Comparison of ENCODE assay signal across 1 cellular context in the genomic region with DNA sequence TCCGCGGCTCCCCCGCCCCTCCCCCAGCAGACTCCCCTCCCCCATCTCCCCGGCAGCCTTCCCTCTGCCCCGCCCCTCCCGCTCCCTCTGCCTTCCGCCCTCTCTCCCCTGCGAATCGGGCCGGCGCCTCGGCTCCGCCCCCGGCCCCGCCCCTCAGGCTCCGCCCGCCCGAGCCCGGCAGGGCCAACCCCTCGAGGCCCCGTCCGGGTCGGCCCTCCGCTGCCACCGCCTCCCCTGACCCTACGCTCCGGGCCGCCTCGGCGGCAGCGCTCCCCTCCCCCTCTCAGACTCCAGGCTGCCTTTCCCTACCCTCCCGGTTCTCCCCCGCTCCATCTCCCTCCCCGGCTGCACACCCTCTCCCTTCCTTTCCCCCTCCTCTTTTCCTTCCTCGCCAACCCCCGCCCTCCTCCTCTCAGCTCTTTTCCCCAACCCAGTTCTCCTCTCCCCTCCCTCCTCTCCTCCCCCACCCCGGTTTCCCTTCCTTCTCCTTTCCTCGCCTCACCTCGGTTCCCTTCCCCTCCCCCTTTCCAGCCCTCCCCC.
TF ChIP-seq lines count a peak whose summit lies in the region.

No MANE protein-coding gene starts in this region.

TF ChIP-seq in K562, 482 proteins besides CTCF, POLR2A, EP300 and RAD21 (continued from another document and continues in another):
- TF ChIP-seq, protein P1, sequence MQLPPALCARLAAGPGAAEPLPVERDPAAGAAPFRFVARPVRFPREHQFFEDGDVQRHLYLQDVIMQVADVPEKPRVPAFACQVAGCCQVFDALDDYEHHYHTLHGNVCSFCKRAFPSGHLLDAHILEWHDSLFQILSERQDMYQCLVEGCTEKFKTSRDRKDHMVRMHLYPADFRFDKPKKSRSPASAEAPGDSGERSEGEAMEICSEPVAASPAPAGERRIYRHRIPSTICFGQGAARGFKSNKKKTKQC (CRISPR knock-in tag; IDR thresholded peaks at IDR 0.05), result no peak
- TF ChIP-seq CEBPB (tag; IDR thresholded peaks at IDR 0.05) (no peak), MCM5 (IDR thresholded peaks at IDR 0.05; ENCODE audit: low read depth) (no peak), SP1 (CRISPR knock-in tag; IDR thresholded peaks at IDR 0.05) (peak; percentile 83), HDAC2 (IDR thresholded peaks at IDR 0.05) (no peak; the same call in 1 of the 2 replicates), KAT7 (CRISPR knock-in tag; IDR thresholded peaks at IDR 0.05; ENCODE audit: borderline replicate concordance) (no peak), TCF7L2 (IDR thresholded peaks at IDR 0.05; ENCODE audit: low read depth, low read length) (no peak), ZNF316 (IDR thresholded peaks at IDR 0.05) (0 out of 2 replicates have a peak, but pooled peaks have one; percentile 12), ATF7 (IDR thresholded peaks at IDR 0.05) (peak; percentile 46; the same call in 1 of the 2 replicates), BMI1 (IDR thresholded peaks at IDR 0.05; ENCODE audit: low read length) (no peak), BHLHE40 (IDR thresholded peaks at IDR 0.05; ENCODE audit: low read length) (no peak; the same call in none of the 2 replicates), TEAD4 (IDR thresholded peaks at IDR 0.05; ENCODE audit: low read length) (peak; percentile 16; the same call in 1 of the 2 replicates), TEAD4 (CRISPR knock-in tag; IDR thresholded peaks at IDR 0.05; ENCODE audit: borderline replicate concordance) (no peak), ELF4 (CRISPR knock-in tag; IDR thresholded peaks at IDR 0.05) (no peak), ZNF695 (CRISPR knock-in tag; IDR thresholded peaks at IDR 0.05) (no peak), MYC (IDR thresholded peaks at IDR 0.05; ENCODE audit: low read depth, low read length) (peak; percentile 73; the same call in 1 of the 2 replicates), MYC (CRISPR knock-in tag; IDR thresholded peaks at IDR 0.05; ENCODE audit: borderline replicate concordance, low read depth) (no peak), HNRNPUL1 (IDR thresholded peaks at IDR 0.05; ENCODE audit: low read length) (no peak), JUND (IDR thresholded peaks at IDR 0.05; ENCODE audit: borderline replicate concordance, low read depth, low read length) (no peak; the same call in none of the 2 replicates), JUND (tag; IDR thresholded peaks at IDR 0.05; ENCODE audit: borderline replicate concordance, low read depth, low read length) (no peak), IFI16 (CRISPR knock-in tag; IDR thresholded peaks at IDR 0.05) (no peak), LCOR (CRISPR knock-in tag; IDR thresholded peaks at IDR 0.05) (no peak), SNIP1 (IDR thresholded peaks at IDR 0.05; ENCODE audit: low read depth) (peak; percentile 46; the same call in 1 of the 2 replicates), DACH1 (IDR thresholded peaks at IDR 0.05; ENCODE audit: partially characterized antibody) (peak; percentile 33), POLR2H (tag; IDR thresholded peaks at IDR 0.05; ENCODE audit: low read depth) (no peak), CHCHD3 (CRISPR knock-in tag; IDR thresholded peaks at IDR 0.05) (no peak), SLC30A9 (CRISPR knock-in tag; IDR thresholded peaks at IDR 0.05) (no peak), ZKSCAN3 (CRISPR knock-in tag; IDR thresholded peaks at IDR 0.05) (no peak), ZNF239 (CRISPR knock-in tag; IDR thresholded peaks at IDR 0.05) (no peak), SMARCA4 (IDR thresholded peaks at IDR 0.05) (peak; percentile 71)
- TF ChIP-seq, protein P2, sequence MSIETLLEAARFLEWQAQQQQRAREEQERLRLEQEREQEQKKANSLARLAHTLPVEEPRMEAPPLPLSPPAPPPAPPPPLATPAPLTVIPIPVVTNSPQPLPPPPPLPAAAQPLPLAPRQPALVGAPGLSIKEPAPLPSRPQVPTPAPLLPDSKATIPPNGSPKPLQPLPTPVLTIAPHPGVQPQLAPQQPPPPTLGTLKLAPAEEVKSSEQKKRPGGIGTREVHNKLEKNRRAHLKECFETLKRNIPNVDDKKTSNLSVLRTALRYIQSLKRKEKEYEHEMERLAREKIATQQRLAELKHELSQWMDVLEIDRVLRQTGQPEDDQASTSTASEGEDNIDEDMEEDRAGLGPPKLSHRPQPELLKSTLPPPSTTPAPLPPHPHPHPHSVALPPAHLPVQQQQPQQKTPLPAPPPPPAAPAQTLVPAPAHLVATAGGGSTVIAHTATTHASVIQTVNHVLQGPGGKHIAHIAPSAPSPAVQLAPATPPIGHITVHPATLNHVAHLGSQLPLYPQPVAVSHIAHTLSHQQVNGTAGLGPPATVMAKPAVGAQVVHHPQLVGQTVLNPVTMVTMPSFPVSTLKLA (conservative IDR thresholded peaks at IDR 0.05), result peak in 1 of 2 experiments; percentile 45; a peak in 1 of 4 replicates
- TF ChIP-seq, protein P3, sequence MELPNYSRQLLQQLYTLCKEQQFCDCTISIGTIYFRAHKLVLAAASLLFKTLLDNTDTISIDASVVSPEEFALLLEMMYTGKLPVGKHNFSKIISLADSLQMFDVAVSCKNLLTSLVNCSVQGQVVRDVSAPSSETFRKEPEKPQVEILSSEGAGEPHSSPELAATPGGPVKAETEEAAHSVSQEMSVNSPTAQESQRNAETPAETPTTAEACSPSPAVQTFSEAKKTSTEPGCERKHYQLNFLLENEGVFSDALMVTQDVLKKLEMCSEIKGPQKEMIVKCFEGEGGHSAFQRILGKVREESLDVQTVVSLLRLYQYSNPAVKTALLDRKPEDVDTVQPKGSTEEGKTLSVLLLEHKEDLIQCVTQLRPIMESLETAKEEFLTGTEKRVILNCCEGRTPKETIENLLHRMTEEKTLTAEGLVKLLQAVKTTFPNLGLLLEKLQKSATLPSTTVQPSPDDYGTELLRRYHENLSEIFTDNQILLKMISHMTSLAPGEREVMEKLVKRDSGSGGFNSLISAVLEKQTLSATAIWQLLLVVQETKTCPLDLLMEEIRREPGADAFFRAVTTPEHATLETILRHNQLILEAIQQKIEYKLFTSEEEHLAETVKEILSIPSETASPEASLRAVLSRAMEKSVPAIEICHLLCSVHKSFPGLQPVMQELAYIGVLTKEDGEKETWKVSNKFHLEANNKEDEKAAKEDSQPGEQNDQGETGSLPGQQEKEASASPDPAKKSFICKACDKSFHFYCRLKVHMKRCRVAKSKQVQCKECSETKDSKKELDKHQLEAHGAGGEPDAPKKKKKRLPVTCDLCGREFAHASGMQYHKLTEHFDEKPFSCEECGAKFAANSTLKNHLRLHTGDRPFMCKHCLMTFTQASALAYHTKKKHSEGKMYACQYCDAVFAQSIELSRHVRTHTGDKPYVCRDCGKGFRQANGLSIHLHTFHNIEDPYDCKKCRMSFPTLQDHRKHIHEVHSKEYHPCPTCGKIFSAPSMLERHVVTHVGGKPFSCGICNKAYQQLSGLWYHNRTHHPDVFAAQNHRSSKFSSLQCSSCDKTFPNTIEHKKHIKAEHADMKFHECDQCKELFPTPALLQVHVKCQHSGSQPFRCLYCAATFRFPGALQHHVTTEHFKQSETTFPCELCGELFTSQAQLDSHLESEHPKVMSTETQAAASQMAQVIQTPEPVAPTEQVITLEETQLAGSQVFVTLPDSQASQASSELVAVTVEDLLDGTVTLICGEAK (IDR thresholded peaks at IDR 0.05), result no peak
- TF ChIP-seq, protein P3 (CRISPR knock-in tag; IDR thresholded peaks at IDR 0.05), result no peak
- TF ChIP-seq, protein P4, sequence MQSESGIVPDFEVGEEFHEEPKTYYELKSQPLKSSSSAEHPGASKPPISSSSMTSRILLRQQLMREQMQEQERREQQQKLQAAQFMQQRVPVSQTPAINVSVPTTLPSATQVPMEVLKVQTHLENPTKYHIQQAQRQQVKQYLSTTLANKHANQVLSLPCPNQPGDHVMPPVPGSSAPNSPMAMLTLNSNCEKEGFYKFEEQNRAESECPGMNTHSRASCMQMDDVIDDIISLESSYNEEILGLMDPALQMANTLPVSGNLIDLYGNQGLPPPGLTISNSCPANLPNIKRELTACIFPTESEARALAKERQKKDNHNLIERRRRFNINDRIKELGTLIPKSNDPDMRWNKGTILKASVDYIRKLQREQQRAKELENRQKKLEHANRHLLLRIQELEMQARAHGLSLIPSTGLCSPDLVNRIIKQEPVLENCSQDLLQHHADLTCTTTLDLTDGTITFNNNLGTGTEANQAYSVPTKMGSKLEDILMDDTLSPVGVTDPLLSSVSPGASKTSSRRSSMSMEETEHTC (IDR thresholded peaks at IDR 0.05), result no peak
- TF ChIP-seq, protein P5, sequence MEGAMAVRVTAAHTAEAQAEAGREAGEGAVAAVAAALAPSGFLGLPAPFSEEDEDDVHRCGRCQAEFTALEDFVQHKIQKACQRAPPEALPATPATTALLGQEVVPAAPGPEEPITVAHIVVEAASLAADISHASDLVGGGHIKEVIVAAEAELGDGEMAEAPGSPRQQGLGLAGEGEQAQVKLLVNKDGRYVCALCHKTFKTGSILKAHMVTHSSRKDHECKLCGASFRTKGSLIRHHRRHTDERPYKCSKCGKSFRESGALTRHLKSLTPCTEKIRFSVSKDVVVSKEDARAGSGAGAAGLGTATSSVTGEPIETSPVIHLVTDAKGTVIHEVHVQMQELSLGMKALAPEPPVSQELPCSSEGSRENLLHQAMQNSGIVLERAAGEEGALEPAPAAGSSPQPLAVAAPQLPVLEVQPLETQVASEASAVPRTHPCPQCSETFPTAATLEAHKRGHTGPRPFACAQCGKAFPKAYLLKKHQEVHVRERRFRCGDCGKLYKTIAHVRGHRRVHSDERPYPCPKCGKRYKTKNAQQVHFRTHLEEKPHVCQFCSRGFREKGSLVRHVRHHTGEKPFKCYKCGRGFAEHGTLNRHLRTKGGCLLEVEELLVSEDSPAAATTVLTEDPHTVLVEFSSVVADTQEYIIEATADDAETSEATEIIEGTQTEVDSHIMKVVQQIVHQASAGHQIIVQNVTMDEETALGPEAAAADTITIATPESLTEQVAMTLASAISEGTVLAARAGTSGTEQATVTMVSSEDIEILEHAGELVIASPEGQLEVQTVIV (CRISPR knock-in tag; IDR thresholded peaks at IDR 0.05; ENCODE audit: borderline replicate concordance), result no peak
- TF ChIP-seq, protein P6, sequence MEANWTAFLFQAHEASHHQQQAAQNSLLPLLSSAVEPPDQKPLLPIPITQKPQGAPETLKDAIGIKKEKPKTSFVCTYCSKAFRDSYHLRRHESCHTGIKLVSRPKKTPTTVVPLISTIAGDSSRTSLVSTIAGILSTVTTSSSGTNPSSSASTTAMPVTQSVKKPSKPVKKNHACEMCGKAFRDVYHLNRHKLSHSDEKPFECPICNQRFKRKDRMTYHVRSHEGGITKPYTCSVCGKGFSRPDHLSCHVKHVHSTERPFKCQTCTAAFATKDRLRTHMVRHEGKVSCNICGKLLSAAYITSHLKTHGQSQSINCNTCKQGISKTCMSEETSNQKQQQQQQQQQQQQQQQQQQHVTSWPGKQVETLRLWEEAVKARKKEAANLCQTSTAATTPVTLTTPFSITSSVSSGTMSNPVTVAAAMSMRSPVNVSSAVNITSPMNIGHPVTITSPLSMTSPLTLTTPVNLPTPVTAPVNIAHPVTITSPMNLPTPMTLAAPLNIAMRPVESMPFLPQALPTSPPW (CRISPR knock-in tag; IDR thresholded peaks at IDR 0.05), result peak; percentile 98
- TF ChIP-seq, protein P7, sequence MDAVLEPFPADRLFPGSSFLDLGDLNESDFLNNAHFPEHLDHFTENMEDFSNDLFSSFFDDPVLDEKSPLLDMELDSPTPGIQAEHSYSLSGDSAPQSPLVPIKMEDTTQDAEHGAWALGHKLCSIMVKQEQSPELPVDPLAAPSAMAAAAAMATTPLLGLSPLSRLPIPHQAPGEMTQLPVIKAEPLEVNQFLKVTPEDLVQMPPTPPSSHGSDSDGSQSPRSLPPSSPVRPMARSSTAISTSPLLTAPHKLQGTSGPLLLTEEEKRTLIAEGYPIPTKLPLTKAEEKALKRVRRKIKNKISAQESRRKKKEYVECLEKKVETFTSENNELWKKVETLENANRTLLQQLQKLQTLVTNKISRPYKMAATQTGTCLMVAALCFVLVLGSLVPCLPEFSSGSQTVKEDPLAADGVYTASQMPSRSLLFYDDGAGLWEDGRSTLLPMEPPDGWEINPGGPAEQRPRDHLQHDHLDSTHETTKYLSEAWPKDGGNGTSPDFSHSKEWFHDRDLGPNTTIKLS (IDR thresholded peaks at IDR 0.05; ENCODE audit: borderline replicate concordance, low read depth), result no peak
- TF ChIP-seq, protein P8, sequence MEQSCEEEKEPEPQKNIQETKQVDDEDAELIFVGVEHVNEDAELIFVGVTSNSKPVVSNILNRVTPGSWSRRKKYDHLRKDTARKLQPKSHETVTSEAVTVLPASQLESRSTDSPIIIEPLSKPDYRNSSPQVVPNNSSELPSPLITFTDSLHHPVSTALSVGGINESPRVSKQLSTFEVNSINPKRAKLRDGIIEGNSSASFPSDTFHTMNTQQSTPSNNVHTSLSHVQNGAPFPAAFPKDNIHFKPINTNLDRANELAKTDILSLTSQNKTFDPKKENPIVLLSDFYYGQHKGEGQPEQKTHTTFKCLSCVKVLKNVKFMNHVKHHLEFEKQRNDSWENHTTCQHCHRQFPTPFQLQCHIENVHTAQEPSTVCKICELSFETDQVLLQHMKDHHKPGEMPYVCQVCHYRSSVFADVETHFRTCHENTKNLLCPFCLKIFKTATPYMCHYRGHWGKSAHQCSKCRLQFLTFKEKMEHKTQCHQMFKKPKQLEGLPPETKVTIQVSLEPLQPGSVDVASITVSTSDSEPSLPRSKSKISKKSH (CRISPR knock-in tag; IDR thresholded peaks at IDR 0.05), result no peak
- TF ChIP-seq, protein P9, sequence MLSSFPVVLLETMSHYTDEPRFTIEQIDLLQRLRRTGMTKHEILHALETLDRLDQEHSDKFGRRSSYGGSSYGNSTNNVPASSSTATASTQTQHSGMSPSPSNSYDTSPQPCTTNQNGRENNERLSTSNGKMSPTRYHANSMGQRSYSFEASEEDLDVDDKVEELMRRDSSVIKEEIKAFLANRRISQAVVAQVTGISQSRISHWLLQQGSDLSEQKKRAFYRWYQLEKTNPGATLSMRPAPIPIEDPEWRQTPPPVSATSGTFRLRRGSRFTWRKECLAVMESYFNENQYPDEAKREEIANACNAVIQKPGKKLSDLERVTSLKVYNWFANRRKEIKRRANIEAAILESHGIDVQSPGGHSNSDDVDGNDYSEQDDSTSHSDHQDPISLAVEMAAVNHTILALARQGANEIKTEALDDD (IDR thresholded peaks at IDR 0.05), result no peak
